4 cellular contexts compared by ENCODE assay signal in genomic region chr3:181985386-181985785, GRCh38.
"Had no signal": no experiment of that assay in that cellular context is flagged by ENCODE, and none has a peak within 500 bp of the region (broad histone marks: within the 10 kb centered on the region; RNA-seq: fewer than 3 reads in every experiment).

No MANE protein-coding gene starts in this region.

- H3K27ac ChIP-seq: HL-60 had no signal

- H3K4me1 Mint-ChIP-seq: IgD-negative memory B cell had no signal

- H3K4me3 Mint-ChIP-seq: IgD-negative memory B cell had no signal

- DNase-seq: IMR-90 had no signal

- H3K4me3 ChIP-seq: K562 had no signal

- H3K27ac Mint-ChIP-seq: IgD-negative memory B cell had no signal
